ENCODE assay signal across 8 cellular contexts in genomic region chr2:237512774-237513466, GRCh38. TPM values are rescaled to one million over a fixed set of nuclear protein-coding genes. Genes with fewer than 3 reads are reported as not detected.
DNase-seq lines count a peak whose midpoint lies in the region; ATAC-seq and TF ChIP-seq lines count a peak whose summit lies in the region.

No MANE protein-coding gene starts in this region.

- TF ChIP-seq CTCF in AG09319 (IDR thresholded peaks at IDR 0.05; ENCODE audit: low read depth, low read length) (peak; percentile 88), GM20000 (IDR thresholded peaks at IDR 0.05; ENCODE audit: extremely low read depth, missing control alignments) (peak; percentile 88), heart right ventricle (IDR thresholded peaks at IDR 0.05) (peak; percentile 86 to 98 (median 87)), psoas muscle (IDR thresholded peaks at IDR 0.05) (peak; percentile 92), uterus (IDR thresholded peaks at IDR 0.05) (peak; percentile 89 to 97 (median 95))

- no peak overlapping the region for H3K4me3 Mint-ChIP-seq in activated naive CD8-positive, alpha-beta T cell treated with anti-CD3 and anti-CD28 coated beads, Interleukin-2, amount 50 U/mL, for 24 hours

- H3K27ac ChIP-seq in heart right ventricle (peak overlapping the region in 9 of 10 donors; percentile 57 to 87 (median 81)), psoas muscle (peak overlapping the region; percentile 72), uterus (peak overlapping the region; percentile 67 to 77)

- no peaks in the 10 kb centered on the region for H3K4me1 Mint-ChIP-seq in activated naive CD8-positive, alpha-beta T cell treated with anti-CD3 and anti-CD28 coated beads, Interleukin-2, amount 50 U/mL, for 24 hours

- H3K27me3 Mint-ChIP-seq in activated naive CD8-positive, alpha-beta T cell treated with anti-CD3 and anti-CD28 coated beads, Interleukin-2, amount 50 U/mL, for 24 hours, result peaks cover 7% of the 10 kb centered on the region

- H3K9me3 Mint-ChIP-seq in activated naive CD8-positive, alpha-beta T cell treated with anti-CD3 and anti-CD28 coated beads, Interleukin-2, amount 50 U/mL, for 24 hours, result no peaks in the 10 kb centered on the region

- peak; percentile 71 for ATAC-seq in activated naive CD8-positive, alpha-beta T cell treated with anti-CD3 and anti-CD28 coated beads, Interleukin-2, amount 50 U/mL, for 24 hours
- ATAC-seq in heart right ventricle (peak; percentile 62 to 86 (median 74)), psoas muscle (peak; percentile 81 to 89 (median 82))

- peak; percentile 63 for DNase-seq in AG09319 (ENCODE audit: extremely low read depth, low read depth)
- peak; percentile 82 for DNase-seq in GM20000 (ENCODE audit: low spot score)
- DNase-seq in NCI-H146 (lab: John Stamatoyannopoulos, UW), result peak; percentile 87
- DNase-seq in SW480 (ENCODE audit: low spot score), result peak; percentile 81
- DNase-seq in activated naive CD8-positive, alpha-beta T cell treated with anti-CD3 and anti-CD28 coated beads, Interleukin-2, amount 50 U/mL, for 24 hours, result peak; percentile 82
- DNase-seq in heart right ventricle, result peak; percentile 85 to 88
- peak; percentile 88 to 92 for DNase-seq in psoas muscle
- DNase-seq in uterus, result peak; percentile 90 to 92

- H3K27ac Mint-ChIP-seq in activated naive CD8-positive, alpha-beta T cell treated with anti-CD3 and anti-CD28 coated beads, Interleukin-2, amount 50 U/mL, for 24 hours, result no peak overlapping the region

- TF ChIP-seq POLR2A in uterus (IDR thresholded peaks at IDR 0.05), result no peak

- H3K4me1 ChIP-seq in heart right ventricle (peaks cover 5 to 61% (median 45%) of the 10 kb centered on the region in 9 donors), psoas muscle (peaks cover 27% of the 10 kb centered on the region), uterus (no peaks in the 10 kb centered on the region)

- no peak overlapping the region for H3K4me3 ChIP-seq in heart right ventricle
- H3K4me3 ChIP-seq in psoas muscle, result no peak overlapping the region
- no peak overlapping the region for H3K4me3 ChIP-seq in uterus

- H3K27me3 ChIP-seq in heart right ventricle (no peaks in the 10 kb centered on the region), psoas muscle (ENCODE audit: insufficient read depth in 3 of 3, low read length in 2 of 3) (no peaks in the 10 kb centered on the region), uterus (no peaks in the 10 kb centered on the region)

- intact Hi-C loops in heart right ventricle (cut with DNase I), result loop anchor here (1.0 to 10.0 kb wide), 5 partner anchors 59 to 272 kb away; no protein-coding TSS in a partner anchor
- intact Hi-C loops in psoas muscle (cut with DNase I), result loop anchor here (1.0 to 10.0 kb wide), 4 partner anchors 59 to 234 kb away; no protein-coding TSS in a partner anchor
- intact Hi-C loops in uterus (cut with DNase I; ENCODE audit: low total_unique reads), result loop anchor here (5.0 to 10.0 kb wide), 2 partner anchors 59 to 232 kb away; no protein-coding TSS in a partner anchor

- no peaks in the 10 kb centered on the region for H3K36me3 Mint-ChIP-seq in activated naive CD8-positive, alpha-beta T cell treated with anti-CD3 and anti-CD28 coated beads, Interleukin-2, amount 50 U/mL, for 24 hours (ENCODE audit: low read depth)

- H3K9me3 ChIP-seq in heart right ventricle, result no peaks in the 10 kb centered on the region
- no peaks in the 10 kb centered on the region for H3K9me3 ChIP-seq in psoas muscle
- no peaks in the 10 kb centered on the region for H3K9me3 ChIP-seq in uterus

- H3K36me3 ChIP-seq in heart right ventricle (peaks cover 0 to 4% (median 0%) of the 10 kb centered on the region in 9 donors), psoas muscle (ENCODE audit: insufficient read depth in 1 of 2, low read depth in 1 of 2) (no peaks in the 10 kb centered on the region), uterus (no peaks in the 10 kb centered on the region)

- 24 to 33% methylated on average over 14 of the region's 14 CpGs for WGBS in heart right ventricle, 2 donors
- WGBS in psoas muscle, 3 donors, result 25 to 31% (median 26%) methylated on average over 14 of the region's 14 CpGs

RNA-seq across cellular contexts. Expression of gene MLPH, which starts 25.9 kb away (rescaled TPM):
- total RNA-seq in heart right ventricle, result 10 to 100 TPM; 22.3 to 48.5 (median 40.8) TPM
- 10 to 100 TPM in 1 of 2 donors, 1 to 10 TPM in 1; 9.7 to 60.0 TPM for polyA plus RNA-seq in heart right ventricle
- total RNA-seq in psoas muscle, result 1 to 10 TPM in 3 of 4 donors, under 1 TPM in 1; 0.91 to 7.8 (median 3.2) TPM
- 1 to 10 TPM; 1.4 to 5.6 (median 1.9) TPM for polyA plus RNA-seq in psoas muscle
- total RNA-seq in uterus, result 10 to 100 TPM in 2 of 4 donors, 1 to 10 TPM in 2; 1.2 to 16.5 (median 8.9) TPM

RNA-seq across cellular contexts. Expression of gene PRLH, which starts 53.5 kb away (rescaled TPM):
- total RNA-seq in heart right ventricle (not detected), psoas muscle (not detected), uterus (not detected)
- polyA plus RNA-seq in heart right ventricle (not detected), psoas muscle (not detected)
